In genomic region chr1:35264861-35265260, GRCh38 we compare ENCODE assay signal across 9 cellular contexts. TPM values are rescaled to one million over a fixed set of nuclear protein-coding genes. Genes with fewer than 3 reads are reported as not detected.
DNase-seq lines count a peak whose midpoint lies in the region; ATAC-seq and TF ChIP-seq lines count a peak whose summit lies in the region.
"Had no signal": no experiment of that assay in that cellular context is flagged by ENCODE, and none has a peak within 500 bp of the region (broad histone marks: within the 10 kb centered on the region; RNA-seq: fewer than 3 reads in every experiment).

No MANE protein-coding gene starts in this region.

- H3K27me3 ChIP-seq in BJ (ENCODE audit: control insufficient read depth, insufficient read depth, low read length) (no peaks in the 10 kb centered on the region), mucosa of stomach (ENCODE audit: control insufficient read depth, insufficient read depth, low read length) (no peaks in the 10 kb centered on the region), esophagus muscularis mucosa (no peaks in the 10 kb centered on the region)
- H3K27me3 ChIP-seq: heart right ventricle had no signal

- no peak overlapping the region for H3K4me3 Mint-ChIP-seq in chondrocyte (ENCODE audit: unreplicated experiment)

- no peaks in the 10 kb centered on the region for H3K27me3 Mint-ChIP-seq in chondrocyte (ENCODE audit: low read depth)

- peak overlapping the region; percentile 82 for H3K27ac Mint-ChIP-seq in chondrocyte (ENCODE audit: unreplicated experiment)

- no peak for ATAC-seq in GM18502 (IDR thresholded peaks at IDR 0.05; ENCODE audit: poor library complexity, unreplicated experiment)

- no peaks in the 10 kb centered on the region for H3K36me3 Mint-ChIP-seq in chondrocyte (ENCODE audit: low read depth)

- peaks cover 14% of the 10 kb centered on the region for H3K4me1 ChIP-seq in mucosa of stomach (ENCODE audit: control insufficient read depth, insufficient read depth, low read length)
- peaks cover 0 to 13% (median 11%) of the 10 kb centered on the region in 4 donors for H3K4me1 ChIP-seq in esophagus muscularis mucosa

- no peak for TF ChIP-seq POLR2A in esophagus muscularis mucosa (IDR thresholded peaks at IDR 0.05; ENCODE audit: low read depth)

- WGBS in esophagus muscularis mucosa: 36% methylated on average over 6 of the region's 6 CpGs

- POLR2A ChIA-PET in BJ (lab: Charles Lee): no interaction called here

- H3K9me3 ChIP-seq in mucosa of stomach (ENCODE audit: control insufficient read depth, low read length): no peaks in the 10 kb centered on the region
- no peaks in the 10 kb centered on the region for H3K9me3 ChIP-seq in esophagus muscularis mucosa
- H3K9me3 ChIP-seq: heart right ventricle had no signal

- no peak for TF ChIP-seq CTCF in BJ (IDR thresholded peaks at IDR 0.05; ENCODE audit: insufficient read depth, low read depth, low read length)
- TF ChIP-seq CTCF in chondrocyte (IDR thresholded peaks at IDR 0.05): no peak
- TF ChIP-seq CTCF in esophagus muscularis mucosa (IDR thresholded peaks at IDR 0.05): no peak

- H3K4me1 Mint-ChIP-seq in chondrocyte (ENCODE audit: low read depth): peaks cover 23% of the 10 kb centered on the region

- TF ChIP-seq EP300 in esophagus muscularis mucosa (IDR thresholded peaks at IDR 0.05): no peak

- H3K9ac ChIP-seq in mucosa of stomach (ENCODE audit: low read length): peak overlapping the region; percentile 30

- CTCF ChIA-PET in BJ (lab: Yijun Ruan, JAX): interaction anchor here (0.6 to 1.7 kb wide), 3 partner anchors 36 to 63 kb away, joined by 3 to 4 read pairs (median 4); no protein-coding TSS in a partner anchor

- no peak overlapping the region for H3K27ac ChIP-seq in esophagus muscularis mucosa (replicated peaks in 1 of 4)

- H3K4me3 ChIP-seq in BJ (ENCODE audit: low read depth, low read length): no peak overlapping the region
- H3K4me3 ChIP-seq in mucosa of stomach (ENCODE audit: low read length): no peak overlapping the region
- H3K4me3 ChIP-seq in esophagus muscularis mucosa: no peak overlapping the region
- H3K4me3 ChIP-seq: heart right ventricle had no signal

- DNase-seq in BJ (ENCODE audit: low read depth): peak; percentile 57
- peak; percentile 76 for DNase-seq in MV-4-11 (lab: John Stamatoyannopoulos, UW)
- DNase-seq in chondrocyte (ENCODE audit: low spot score): no peak
- no peak for DNase-seq in esophagus muscularis mucosa (ENCODE audit: extremely low spot score)
- no peak for DNase-seq in middle frontal gyrus (ENCODE audit: extremely low spot score, low spot score)
- no peak for DNase-seq in activated CD4-positive, alpha-beta T cell treated with anti-CD3 and anti-CD28 coated beads for 48 hours
- DNase-seq: heart right ventricle had no signal

- no peaks in the 10 kb centered on the region for H3K9me3 Mint-ChIP-seq in chondrocyte (ENCODE audit: low read depth)

- intact Hi-C loops in esophagus muscularis mucosa (cut with DNase I): no loop called here

- H3K36me3 ChIP-seq in BJ (ENCODE audit: control insufficient read depth, insufficient read depth, low read length) (no peaks in the 10 kb centered on the region), mucosa of stomach (ENCODE audit: control insufficient read depth, insufficient read depth, low read length) (no peaks in the 10 kb centered on the region), esophagus muscularis mucosa (no peaks in the 10 kb centered on the region)
- H3K36me3 ChIP-seq: heart right ventricle had no signal

RNA-seq across cellular contexts. Expression of gene ZMYM4, which starts 3.6 kb away (rescaled TPM):
- 19.2 and 34.8 TPM in 2 replicates for polyA plus RNA-seq in BJ (2011; rRNA removed)
- 29.3 and 34.0 TPM in 2 replicates for polyA minus RNA-seq in BJ (2011; rRNA and poly(A)+ RNA removed)
- total RNA-seq in chondrocyte (51.0 to 54.2 TPM (median 51.8 TPM) in 3 replicates), esophagus muscularis mucosa (10 to 100 TPM; 24.6 to 32.0 (median 27.3) TPM)

Comparison
In these comparisons a context has a peak if more than half of its experiments do, and no peak if none do; other contexts are left out.
1. DNase-seq: peak in BJ (single experiment) and MV-4-11 (single experiment); none in chondrocyte (single experiment), esophagus muscularis mucosa (single experiment), middle frontal gyrus (single experiment) and activated CD4-positive, alpha-beta T cell treated with anti-CD3 and anti-CD28 coated beads for 48 hours (single experiment).